In the genomic region with DNA sequence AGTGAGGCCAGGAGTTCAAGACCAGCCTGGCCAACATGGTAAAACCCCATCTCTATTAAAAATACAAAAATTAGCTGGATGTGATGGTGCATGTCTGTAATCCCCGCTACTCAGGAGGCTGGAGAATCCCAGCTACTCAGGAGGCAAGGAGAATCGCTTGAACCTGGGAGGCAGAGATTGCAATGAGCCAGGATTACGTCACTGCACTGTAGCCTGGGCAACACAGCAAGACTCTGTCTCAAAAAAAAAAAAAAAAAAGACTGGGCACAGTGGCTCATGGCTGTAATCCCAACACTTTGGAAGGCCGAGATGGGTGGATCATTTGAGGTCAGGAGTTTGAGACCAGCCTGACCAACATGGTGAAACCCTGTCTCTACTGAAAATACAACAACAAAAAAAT, we compare ENCODE assay signal across 5 cellular contexts. TPM values are rescaled to one million over a fixed set of nuclear protein-coding genes. Genes with fewer than 3 reads are reported as not detected.
"Had no signal": no experiment of that assay in that cellular context is flagged by ENCODE, and none has a peak within 500 bp of the region (broad histone marks: within the 10 kb centered on the region; RNA-seq: fewer than 3 reads in every experiment).

No MANE protein-coding gene starts in this region.

RNA-seq across cellular contexts. Expression of a gene that starts 8.2 kb away (rescaled TPM):
- polyA plus RNA-seq: IgD-negative memory B cell had no signal

RNA-seq across cellular contexts. Expression of a gene that starts 45.0 kb away (rescaled TPM):
- total RNA-seq: M059J, SK-MEL-5, T-cell had no signal
- polyA plus RNA-seq: IgD-negative memory B cell, SK-N-SH had no signal
